In genomic region chr3:181176610-181177009, GRCh38 we compare ENCODE assay signal across 9 cellular contexts.
DNase-seq lines count a peak whose midpoint lies in the region; ATAC-seq and TF ChIP-seq lines count a peak whose summit lies in the region.
"Had no signal": no experiment of that assay in that cellular context is flagged by ENCODE, and none has a peak within 500 bp of the region (broad histone marks: within the 10 kb centered on the region; RNA-seq: fewer than 3 reads in every experiment).

No MANE protein-coding gene starts in this region.

- no peak overlapping the region for H2AFZ ChIP-seq in trophoblast cell (ENCODE audit: insufficient read depth, low read length, poor library complexity)

- H3K27me3 ChIP-seq in gastroesophageal sphincter, result no peaks in the 10 kb centered on the region
- no peaks in the 10 kb centered on the region for H3K27me3 ChIP-seq in trophoblast cell (ENCODE audit: insufficient read depth, low read length)

- no peak overlapping the region for H2AK5ac ChIP-seq in trophoblast cell (ENCODE audit: low read length)

- no peaks in the 10 kb centered on the region for H3K79me1 ChIP-seq in trophoblast cell (ENCODE audit: low read length)

- no peak overlapping the region for H4K8ac ChIP-seq in trophoblast cell (ENCODE audit: low read depth, low read length)

- H3K4me1 Mint-ChIP-seq in HFFc6 (ENCODE audit: low read depth), result no peaks in the 10 kb centered on the region
- H3K4me1 Mint-ChIP-seq: IgD-negative memory B cell had no signal

- no peak overlapping the region for H3K4me2 ChIP-seq in trophoblast cell (ENCODE audit: low read length)

- no peak overlapping the region for H3K9ac ChIP-seq in trophoblast cell (ENCODE audit: low read length)

- H4K12ac ChIP-seq in trophoblast cell (ENCODE audit: low read depth, low read length), result no peak overlapping the region

- H3K27ac Mint-ChIP-seq in HFFc6, result no peak overlapping the region
- H3K27ac Mint-ChIP-seq: IgD-negative memory B cell had no signal

- TF ChIP-seq EP300 in gastroesophageal sphincter (IDR thresholded peaks at IDR 0.05), result no peak

- no peaks in the 10 kb centered on the region for H3K36me3 Mint-ChIP-seq in HFFc6 (ENCODE audit: low read depth)
- H3K36me3 Mint-ChIP-seq: IgD-negative memory B cell had no signal

- no peak overlapping the region for H2BK5ac ChIP-seq in trophoblast cell (ENCODE audit: low read depth, low read length, poor library complexity)

- ATAC-seq in gastroesophageal sphincter, result no peak
- no peak for ATAC-seq in GM21723 (IDR thresholded peaks at IDR 0.05; ENCODE audit: unreplicated experiment)

- peak; percentile 56; the same call in 1 of the 2 replicates for TF ChIP-seq CTCF in HFFc6 (IDR thresholded peaks at IDR 0.05)
- TF ChIP-seq CTCF in gastroesophageal sphincter (IDR thresholded peaks at IDR 0.05), result peak; percentile 52 to 62 (median 58)

- 7 to 15% methylated on average over 6 of the region's 6 CpGs for whole genome bisulfite sequencing in gastroesophageal sphincter (ENCODE audit: low coverage in 1 of 2), 2 donors
- WGBS in trophoblast cell (ENCODE audit: extremely low coverage, insufficient coverage, insufficient read length), result no CpG with 5 or more reads among the region's 6 CpGs

- no peak overlapping the region for H3K18ac ChIP-seq in trophoblast cell (ENCODE audit: low read length)

- H3K9me3 Mint-ChIP-seq in HFFc6, result peaks cover 15% of the 10 kb centered on the region
- H3K9me3 Mint-ChIP-seq: IgD-negative memory B cell had no signal

- no peak overlapping the region for H3K4ac ChIP-seq in trophoblast cell (ENCODE audit: low read depth, low read length)

- no peaks in the 10 kb centered on the region for H3K79me2 ChIP-seq in trophoblast cell (ENCODE audit: control insufficient read depth, insufficient read depth, low read length, poor library complexity)

- H2BK120ac ChIP-seq in trophoblast cell (ENCODE audit: insufficient read depth, low read length, poor library complexity), result no peak overlapping the region

- H3K9me3 ChIP-seq in gastroesophageal sphincter (no peaks in the 10 kb centered on the region), trophoblast cell (ENCODE audit: insufficient read depth, low read depth, low read length) (no peaks in the 10 kb centered on the region)

- TF ChIP-seq POLR2A in gastroesophageal sphincter (IDR thresholded peaks at IDR 0.05), result no peak

- H3K23ac ChIP-seq in trophoblast cell (ENCODE audit: low read length), result no peak overlapping the region

- no peaks in the 10 kb centered on the region for H3K27me3 Mint-ChIP-seq in HFFc6 (ENCODE audit: insufficient read depth)

- H3K4me1 ChIP-seq in gastroesophageal sphincter (peaks cover 0 to 6% (median 0%) of the 10 kb centered on the region in 3 donors), trophoblast cell (ENCODE audit: control insufficient read depth in 1 of 2, insufficient read depth in 2 of 2, low read length in 2 of 2) (no peaks in the 10 kb centered on the region)

- H3K4me3 ChIP-seq in gastroesophageal sphincter (no peak overlapping the region), trophoblast cell (ENCODE audit: low read depth, low read length) (no peak overlapping the region)

- peak; percentile 39 for DNase-seq in DMS114 treated with DMSO at 0.1 percent for 48 hours (lab: John Stamatoyannopoulos, UW; ENCODE audit: unreplicated experiment)
- peak; percentile 22 for DNase-seq in HFFc6
- DNase-seq in NCI-H2196 treated with DMSO at 0.1 percent for 48 hours (lab: John Stamatoyannopoulos, UW; ENCODE audit: unreplicated experiment), result peak; percentile 51
- peak; percentile 45 to 50 for DNase-seq in activated CD4-positive, alpha-beta T cell treated with anti-CD3 and anti-CD28 coated beads, Interleukin-2, amount 50 U/mL, for 48 hours
- peak; percentile 4 to 58 for DNase-seq in trophoblast cell
- DNase-seq in GM19238 (ENCODE audit: insufficient read length, low spot score), result no peak

- no peak overlapping the region for H2BK12ac ChIP-seq in trophoblast cell (ENCODE audit: low read length)

- no peak overlapping the region for H4K91ac ChIP-seq in trophoblast cell (ENCODE audit: low read depth, low read length)

- H3K4me3 Mint-ChIP-seq in HFFc6, result no peak overlapping the region
- H3K4me3 Mint-ChIP-seq: IgD-negative memory B cell had no signal

- H3K36me3 ChIP-seq in gastroesophageal sphincter, result no peaks in the 10 kb centered on the region
- no peaks in the 10 kb centered on the region for H3K36me3 ChIP-seq in trophoblast cell (ENCODE audit: control insufficient read depth in 1 of 2, insufficient read depth in 2 of 2, low read length in 2 of 2)

- no peak overlapping the region for H3K27ac ChIP-seq in gastroesophageal sphincter
- no peak overlapping the region for H3K27ac ChIP-seq in trophoblast cell (ENCODE audit: low read depth, low read length)

- H3K14ac ChIP-seq in trophoblast cell (ENCODE audit: low read length), result no peak overlapping the region
